Comparison of ENCODE assay signal across 1 cellular context in the genomic region with DNA sequence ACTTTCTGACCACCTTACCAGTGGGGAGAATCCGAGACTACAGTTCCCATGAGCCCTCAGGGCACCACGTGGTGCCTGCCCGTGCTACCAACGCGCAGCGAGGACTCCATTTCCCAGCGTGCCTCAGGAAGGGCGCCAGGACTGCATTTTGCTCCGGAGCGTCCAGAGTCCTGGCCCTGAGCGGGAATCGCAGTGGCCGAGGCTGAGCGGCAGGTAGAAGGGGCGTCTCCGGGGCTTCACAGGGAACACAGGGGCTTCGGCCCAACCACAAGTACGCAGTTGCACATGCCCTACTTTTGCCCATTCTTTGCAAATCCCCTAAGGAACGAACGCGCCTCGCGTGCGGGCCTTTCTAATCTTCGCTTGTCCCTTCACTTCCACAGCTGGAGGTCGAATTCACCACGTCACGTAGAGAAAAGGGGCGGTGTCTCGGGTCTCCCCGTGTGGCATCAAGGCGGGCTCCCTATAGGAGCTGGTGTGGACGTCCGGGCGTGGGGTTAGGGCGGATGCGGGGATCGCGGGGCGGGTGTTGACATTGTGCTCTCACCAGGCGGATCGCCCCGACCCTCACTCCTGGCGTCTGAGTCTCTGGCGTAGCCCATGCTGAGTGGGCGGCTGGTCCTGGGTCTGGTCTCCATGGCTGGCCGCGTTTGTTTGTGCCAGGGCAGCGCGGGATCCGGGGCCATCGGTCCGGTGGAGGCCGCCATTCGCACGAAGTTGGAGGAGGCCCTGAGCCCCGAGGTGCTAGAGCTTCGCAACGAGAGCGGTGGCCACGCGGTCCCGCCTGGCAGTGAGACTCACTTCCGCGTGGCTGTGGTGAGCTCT.
TF ChIP-seq lines count a peak whose summit lies in the region.

A gene with protein sequence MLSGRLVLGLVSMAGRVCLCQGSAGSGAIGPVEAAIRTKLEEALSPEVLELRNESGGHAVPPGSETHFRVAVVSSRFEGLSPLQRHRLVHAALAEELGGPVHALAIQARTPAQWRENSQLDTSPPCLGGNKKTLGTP (plus strand): TSS at position 109 of the 825 bp plus-strand sequence. CDS start 492 bp downstream, at position 601.

TF ChIP-seq in K562, 482 proteins besides CTCF, POLR2A, EP300 and RAD21 (continued from another document):
- no peak for TF ChIP-seq PRDM10 (IDR thresholded peaks at IDR 0.05; ENCODE audit: partially characterized antibody)
- peak; percentile 50; the same call in 1 of the 2 replicates for TF ChIP-seq RAD51 (IDR thresholded peaks at IDR 0.05; ENCODE audit: borderline replicate concordance, low read depth)
- peak; percentile 74 for TF ChIP-seq USF1 (CRISPR knock-in tag; IDR thresholded peaks at IDR 0.05)
- TF ChIP-seq DNMT1 (IDR thresholded peaks at IDR 0.05) = no peak
- TF ChIP-seq, protein P1, sequence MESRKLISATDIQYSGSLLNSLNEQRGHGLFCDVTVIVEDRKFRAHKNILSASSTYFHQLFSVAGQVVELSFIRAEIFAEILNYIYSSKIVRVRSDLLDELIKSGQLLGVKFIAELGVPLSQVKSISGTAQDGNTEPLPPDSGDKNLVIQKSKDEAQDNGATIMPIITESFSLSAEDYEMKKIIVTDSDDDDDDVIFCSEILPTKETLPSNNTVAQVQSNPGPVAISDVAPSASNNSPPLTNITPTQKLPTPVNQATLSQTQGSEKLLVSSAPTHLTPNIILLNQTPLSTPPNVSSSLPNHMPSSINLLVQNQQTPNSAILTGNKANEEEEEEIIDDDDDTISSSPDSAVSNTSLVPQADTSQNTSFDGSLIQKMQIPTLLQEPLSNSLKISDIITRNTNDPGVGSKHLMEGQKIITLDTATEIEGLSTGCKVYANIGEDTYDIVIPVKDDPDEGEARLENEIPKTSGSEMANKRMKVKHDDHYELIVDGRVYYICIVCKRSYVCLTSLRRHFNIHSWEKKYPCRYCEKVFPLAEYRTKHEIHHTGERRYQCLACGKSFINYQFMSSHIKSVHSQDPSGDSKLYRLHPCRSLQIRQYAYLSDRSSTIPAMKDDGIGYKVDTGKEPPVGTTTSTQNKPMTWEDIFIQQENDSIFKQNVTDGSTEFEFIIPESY (CRISPR knock-in tag; IDR thresholded peaks at IDR 0.05) = peak; percentile 93
- TF ChIP-seq ZNF143 (CRISPR knock-in tag; IDR thresholded peaks at IDR 0.05) = peak; percentile 68
- TF ChIP-seq, protein P2, sequence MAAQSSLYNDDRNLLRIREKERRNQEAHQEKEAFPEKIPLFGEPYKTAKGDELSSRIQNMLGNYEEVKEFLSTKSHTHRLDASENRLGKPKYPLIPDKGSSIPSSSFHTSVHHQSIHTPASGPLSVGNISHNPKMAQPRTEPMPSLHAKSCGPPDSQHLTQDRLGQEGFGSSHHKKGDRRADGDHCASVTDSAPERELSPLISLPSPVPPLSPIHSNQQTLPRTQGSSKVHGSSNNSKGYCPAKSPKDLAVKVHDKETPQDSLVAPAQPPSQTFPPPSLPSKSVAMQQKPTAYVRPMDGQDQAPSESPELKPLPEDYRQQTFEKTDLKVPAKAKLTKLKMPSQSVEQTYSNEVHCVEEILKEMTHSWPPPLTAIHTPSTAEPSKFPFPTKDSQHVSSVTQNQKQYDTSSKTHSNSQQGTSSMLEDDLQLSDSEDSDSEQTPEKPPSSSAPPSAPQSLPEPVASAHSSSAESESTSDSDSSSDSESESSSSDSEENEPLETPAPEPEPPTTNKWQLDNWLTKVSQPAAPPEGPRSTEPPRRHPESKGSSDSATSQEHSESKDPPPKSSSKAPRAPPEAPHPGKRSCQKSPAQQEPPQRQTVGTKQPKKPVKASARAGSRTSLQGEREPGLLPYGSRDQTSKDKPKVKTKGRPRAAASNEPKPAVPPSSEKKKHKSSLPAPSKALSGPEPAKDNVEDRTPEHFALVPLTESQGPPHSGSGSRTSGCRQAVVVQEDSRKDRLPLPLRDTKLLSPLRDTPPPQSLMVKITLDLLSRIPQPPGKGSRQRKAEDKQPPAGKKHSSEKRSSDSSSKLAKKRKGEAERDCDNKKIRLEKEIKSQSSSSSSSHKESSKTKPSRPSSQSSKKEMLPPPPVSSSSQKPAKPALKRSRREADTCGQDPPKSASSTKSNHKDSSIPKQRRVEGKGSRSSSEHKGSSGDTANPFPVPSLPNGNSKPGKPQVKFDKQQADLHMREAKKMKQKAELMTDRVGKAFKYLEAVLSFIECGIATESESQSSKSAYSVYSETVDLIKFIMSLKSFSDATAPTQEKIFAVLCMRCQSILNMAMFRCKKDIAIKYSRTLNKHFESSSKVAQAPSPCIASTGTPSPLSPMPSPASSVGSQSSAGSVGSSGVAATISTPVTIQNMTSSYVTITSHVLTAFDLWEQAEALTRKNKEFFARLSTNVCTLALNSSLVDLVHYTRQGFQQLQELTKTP (IDR thresholded peaks at IDR 0.05; ENCODE audit: low read depth in 1 of 2, partially characterized antibody in 2 of 2) = peak in 1 of 2 experiments; percentile 87
- TF ChIP-seq PHF21A (IDR thresholded peaks at IDR 0.05; ENCODE audit: borderline replicate concordance, low read depth) = no peak
- TF ChIP-seq JUND (IDR thresholded peaks at IDR 0.05; ENCODE audit: borderline replicate concordance, low read depth, low read length) = no peak
- no peak for TF ChIP-seq JUND (tag; IDR thresholded peaks at IDR 0.05; ENCODE audit: borderline replicate concordance, low read depth, low read length)
